In genomic region chr19:18104793-18105131, GRCh38 we compare ENCODE assay signal across 8 cellular contexts. TPM values are rescaled to one million over a fixed set of nuclear protein-coding genes. Genes with fewer than 3 reads are reported as not detected.
DNase-seq lines count a peak whose midpoint lies in the region; ATAC-seq and TF ChIP-seq lines count a peak whose summit lies in the region.

No MANE protein-coding gene starts in this region.

- H3K36me3 Mint-ChIP-seq in brain = no peaks in the 10 kb centered on the region

- peak overlapping the region in 3 of 5 experiments; percentile 57 to 96 (median 80) for H3K27ac Mint-ChIP-seq in brain

- H2BK15ac ChIP-seq in mesendoderm (replicated peaks; ENCODE audit: low read depth) = no peak overlapping the region

- peak overlapping the region; percentile 55 for H3K9ac ChIP-seq in mesendoderm (ENCODE audit: low read length)

- H3K36me3 ChIP-seq in mesendoderm (ENCODE audit: control insufficient read depth, insufficient read depth, low read length) = no peaks in the 10 kb centered on the region

- no peak overlapping the region for H3K18ac ChIP-seq in mesendoderm (ENCODE audit: low read length)

- H3K23ac ChIP-seq in mesendoderm (ENCODE audit: low read length) = no peak overlapping the region

- peaks cover 0 to 4% (median under 1%) of the 10 kb centered on the region in 5 experiments for H3K9me3 Mint-ChIP-seq in brain

- no CpG with 5 or more reads among the region's 5 CpGs for WGBS in mesendoderm (ENCODE audit: extremely low coverage, insufficient coverage, low lambda C conversion rate)

- H3K4me3 ChIP-seq in mesendoderm (ENCODE audit: low read length) = no peak overlapping the region

- H2AK5ac ChIP-seq in mesendoderm (ENCODE audit: low read length) = no peak overlapping the region

- H4K8ac ChIP-seq in mesendoderm (ENCODE audit: low read depth, low read length) = no peak overlapping the region

- H3K27me3 ChIP-seq in mesendoderm (ENCODE audit: insufficient read depth, low read length, poor library complexity) = no peaks in the 10 kb centered on the region

- peak; percentile 8 for ATAC-seq in HG03342 (IDR thresholded peaks at IDR 0.05; ENCODE audit: unreplicated experiment)
- ATAC-seq in HG02610 (IDR thresholded peaks at IDR 0.05; ENCODE audit: unreplicated experiment) = no peak
- ATAC-seq in HG03175 (IDR thresholded peaks at IDR 0.05; ENCODE audit: unreplicated experiment) = no peak

- no peak for DNase-seq in mesendoderm
- no peak for DNase-seq in mucosa of gallbladder (ENCODE audit: low spot score)
- no peak for DNase-seq in anterior cingulate cortex (lab: John Stamatoyannopoulos, UW)

- peaks cover 32% of the 10 kb centered on the region for H3K4me1 Mint-ChIP-seq in brain

- H3K56ac ChIP-seq in mesendoderm (ENCODE audit: low read length) = peak overlapping the region; percentile 82

- peaks cover 1% of the 10 kb centered on the region for H3K4me1 ChIP-seq in mesendoderm (ENCODE audit: control insufficient read depth, low read depth, low read length)

- peak overlapping the region; percentile 6 for H3K4me2 ChIP-seq in mesendoderm (ENCODE audit: low read length)

- no peak overlapping the region for H3K4ac ChIP-seq in mesendoderm (ENCODE audit: low read depth, low read length)

- H2BK120ac ChIP-seq in mesendoderm (ENCODE audit: low read depth, low read length) = no peak overlapping the region

- H3K27ac ChIP-seq in 22Rv1 (peak overlapping the region; percentile 17; the same call in 1 of the 2 replicates), mesendoderm (ENCODE audit: low read depth, low read length) (no peak overlapping the region)

- H3K79me1 ChIP-seq in mesendoderm (ENCODE audit: low read length) = no peaks in the 10 kb centered on the region

- peaks cover 40% of the 10 kb centered on the region for H3K27me3 Mint-ChIP-seq in brain

- no peak overlapping the region for H4K5ac ChIP-seq in mesendoderm (ENCODE audit: low read length)

- no peaks in the 10 kb centered on the region for H3K79me2 ChIP-seq in mesendoderm (ENCODE audit: control insufficient read depth, insufficient read depth, low read length)

- TF ChIP-seq CTCF in 22Rv1 (IDR thresholded peaks at IDR 0.05) (no peak), brain (conservative IDR thresholded peaks at IDR 0.05) (no peak)

- H3K4me3 Mint-ChIP-seq in brain = peak overlapping the region; percentile 59 to 79 (median 76)

- no peak overlapping the region for H2BK5ac ChIP-seq in mesendoderm (ENCODE audit: low read length)

RNA-seq across cellular contexts. Expression of gene MAST3, which starts 7.2 kb away (rescaled TPM):
- 34.8 TPM for polyA plus RNA-seq in brain (ENCODE audit: insufficient read depth, low read depth, low replicate concordance)
- polyA plus RNA-seq in mesendoderm (2013, experiment 1 of 2) = 1.5 TPM
- polyA plus RNA-seq in mesendoderm (2013, experiment 2 of 2) = 1.6 TPM
- 24.5 TPM for total RNA-seq in mucosa of gallbladder

RNA-seq across cellular contexts. Expression of gene IL12RB1, which starts 18.0 kb away (rescaled TPM):
- 0.75 TPM for polyA plus RNA-seq in brain (ENCODE audit: insufficient read depth, low read depth, low replicate concordance)
- polyA plus RNA-seq in mesendoderm (2013, experiment 1 of 2) = not detected
- polyA plus RNA-seq in mesendoderm (2013, experiment 2 of 2) = not detected
- 3.1 TPM for total RNA-seq in mucosa of gallbladder

RNA-seq across cellular contexts. Expression of gene PIK3R2, which starts 48.2 kb away (rescaled TPM):
- 30.0 TPM for polyA plus RNA-seq in brain (ENCODE audit: insufficient read depth, low read depth, low replicate concordance)
- 40.5 TPM for polyA plus RNA-seq in mesendoderm (2013, experiment 1 of 2)
- 40.5 TPM for polyA plus RNA-seq in mesendoderm (2013, experiment 2 of 2)
- total RNA-seq in mucosa of gallbladder = 74.2 TPM
